Comparison of ENCODE assay signal across 28 cellular contexts in the genomic region with DNA sequence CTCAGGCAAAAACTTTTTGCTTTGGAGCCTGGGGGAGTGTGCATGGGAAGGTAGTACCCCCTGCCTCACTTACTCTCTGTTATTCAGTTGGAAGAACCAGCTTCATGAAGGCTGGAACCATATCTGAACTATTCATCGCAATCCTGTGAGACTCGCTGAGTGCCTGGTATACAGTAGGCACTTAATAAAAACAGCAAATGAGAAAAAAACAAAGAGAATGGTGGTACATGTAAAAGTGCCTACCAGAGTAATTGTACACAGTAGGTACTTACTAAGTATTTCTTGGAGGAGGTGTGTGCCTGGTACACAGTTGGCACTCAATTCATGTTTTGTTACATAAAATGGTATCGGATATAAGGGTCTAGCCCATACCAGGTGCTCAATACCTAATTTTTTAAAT.
"Had no signal": no experiment of that assay in that cellular context is flagged by ENCODE, and none has a peak within 500 bp of the region (broad histone marks: within the 10 kb centered on the region; RNA-seq: fewer than 3 reads in every experiment).

No MANE protein-coding gene starts in this region.

- H3K27me3 Mint-ChIP-seq: dendritic cell treated with granulocyte-macrophage colony-stimulating factor and Interleukin-4, amounts not matched to agents 40 ng/mL and 50 ng/mL, for 4 days; natural killer cell treated with Interleukin-12 subunit alpha and Interleukin-12 subunit beta and Interleukin-15 and Interleukin-18, amount 100 ng/mL, for 72 hours had no signal

- H3K9ac ChIP-seq: neural progenitor cell, parathyroid adenoma had no signal

- H3K27me3 ChIP-seq: colonic mucosa, neural progenitor cell, right atrium auricular region, suprapubic skin had no signal

- H3K9me3 ChIP-seq: colonic mucosa, heart right ventricle, left ventricle myocardium inferior, lower lobe of right lung, right atrium auricular region, suprapubic skin had no signal

- H3K4me3 Mint-ChIP-seq: central memory CD8-positive, alpha-beta T cell; dendritic cell treated with granulocyte-macrophage colony-stimulating factor and Interleukin-4, amounts not matched to agents 40 ng/mL and 50 ng/mL, for 4 days; endodermal cell; naive B cell; natural killer cell treated with Interleukin-12 subunit alpha and Interleukin-12 subunit beta and Interleukin-15 and Interleukin-18, amount 100 ng/mL, for 72 hours; neural progenitor cell; stimulated activated naive B cell treated with anti-CD40 and anti-IgM and Interleukin-4, amounts not matched to agents 10 μg/mL and 1 μg/mL and 100 μg/mL, for 72 hours; stimulated activated naive CD8-positive, alpha-beta T cell treated with anti-CD3 and anti-CD28 coated beads, Interleukin-15, Interleukin-2, amounts not matched to agents 100 ng/mL and 50 ng/mL, for 24 hours had no signal

- FAIRE-seq: islet of Langerhans had no signal

- H3K9me3 Mint-ChIP-seq: central memory CD8-positive, alpha-beta T cell; dendritic cell treated with granulocyte-macrophage colony-stimulating factor and Interleukin-4, amounts not matched to agents 40 ng/mL and 50 ng/mL, for 4 days; endodermal cell; naive B cell; natural killer cell treated with Interleukin-12 subunit alpha and Interleukin-12 subunit beta and Interleukin-15 and Interleukin-18, amount 100 ng/mL, for 72 hours; neural progenitor cell; stimulated activated naive B cell treated with anti-CD40 and anti-IgM and Interleukin-4, amounts not matched to agents 10 μg/mL and 1 μg/mL and 100 μg/mL, for 72 hours; stimulated activated naive CD8-positive, alpha-beta T cell treated with anti-CD3 and anti-CD28 coated beads, Interleukin-15, Interleukin-2, amounts not matched to agents 100 ng/mL and 50 ng/mL, for 24 hours had no signal

- H3K4me1 Mint-ChIP-seq: central memory CD8-positive, alpha-beta T cell; naive B cell; stimulated activated naive B cell treated with anti-CD40 and anti-IgM and Interleukin-4, amounts not matched to agents 10 μg/mL and 1 μg/mL and 100 μg/mL, for 72 hours had no signal

- DNase-seq: colonic mucosa; effector CD8-positive, alpha-beta T cell; endodermal cell; foreskin keratinocyte; glutamatergic neuron; heart right ventricle; hippocampal formation; left cardiac atrium; left ventricle myocardium inferior; lower lobe of right lung; naive B cell; stimulated activated CD4-positive, alpha-beta T cell treated with anti-CD3 and anti-CD28 coated beads, Interleukin-15, amount 100 ng/mL, for 24 hours; stimulated activated CD4-positive, alpha-beta T cell treated with anti-CD3 and anti-CD28 coated beads, Interleukin-2, amount 100 ng/mL, for 48 hours; stimulated activated naive B cell treated with anti-CD40 and anti-IgM and Interleukin-4, amounts not matched to agents 10 μg/mL and 1 μg/mL and 100 μg/mL, for 72 hours; trophoblast cell had no signal

- H3K4me2 ChIP-seq: neural progenitor cell had no signal

- H3K36me3 Mint-ChIP-seq: naive B cell; natural killer cell treated with Interleukin-12 subunit alpha and Interleukin-12 subunit beta and Interleukin-15 and Interleukin-18, amount 100 ng/mL, for 72 hours; neural progenitor cell; stimulated activated naive B cell treated with anti-CD40 and anti-IgM and Interleukin-4, amounts not matched to agents 10 μg/mL and 1 μg/mL and 100 μg/mL, for 72 hours had no signal

- ATAC-seq: esophagus mucosa; foreskin keratinocyte; heart right ventricle; left cardiac atrium; lower lobe of right lung; natural killer cell treated with Interleukin-12 subunit alpha and Interleukin-12 subunit beta and Interleukin-15 and Interleukin-18, amount 100 ng/mL, for 72 hours; stimulated activated naive B cell treated with anti-CD40 and anti-IgM and Interleukin-4, amounts not matched to agents 10 μg/mL and 1 μg/mL and 100 μg/mL, for 72 hours had no signal

- H3K4me3 ChIP-seq: colonic mucosa, heart right ventricle, left ventricle myocardium inferior, lower lobe of right lung, neural progenitor cell, right atrium auricular region, skin epidermis, suprapubic skin had no signal

- H3K27ac ChIP-seq: colonic mucosa, epithelial cell of prostate, foreskin keratinocyte, heart right ventricle, left ventricle myocardium inferior, lower lobe of right lung, neural progenitor cell, parathyroid adenoma, right atrium auricular region, skin epidermis, suprapubic skin had no signal

- H2AFZ ChIP-seq: neural progenitor cell, parathyroid adenoma had no signal

- H3K79me2 ChIP-seq: parathyroid adenoma had no signal

- H3K4me1 ChIP-seq: colonic mucosa, foreskin keratinocyte, heart right ventricle, left ventricle myocardium inferior, lower lobe of right lung, parathyroid adenoma, right atrium auricular region, suprapubic skin had no signal

- H3K27ac Mint-ChIP-seq: dendritic cell treated with granulocyte-macrophage colony-stimulating factor and Interleukin-4, amounts not matched to agents 40 ng/mL and 50 ng/mL, for 4 days; endodermal cell; naive B cell; natural killer cell treated with Interleukin-12 subunit alpha and Interleukin-12 subunit beta and Interleukin-15 and Interleukin-18, amount 100 ng/mL, for 72 hours; neural progenitor cell; progenitor cell of endocrine pancreas; stimulated activated naive B cell treated with anti-CD40 and anti-IgM and Interleukin-4, amounts not matched to agents 10 μg/mL and 1 μg/mL and 100 μg/mL, for 72 hours; stimulated activated naive CD8-positive, alpha-beta T cell treated with anti-CD3 and anti-CD28 coated beads, Interleukin-15, Interleukin-2, amounts not matched to agents 100 ng/mL and 50 ng/mL, for 24 hours had no signal

- H3K36me3 ChIP-seq: colonic mucosa, heart right ventricle, left ventricle myocardium inferior, lower lobe of right lung, neural progenitor cell, right atrium auricular region, suprapubic skin had no signal
